Comparison of ENCODE assay signal across 8 cellular contexts in genomic region chr10:17199351-17199804, GRCh38. TPM values are rescaled to one million over a fixed set of nuclear protein-coding genes. Genes with fewer than 3 reads are reported as not detected.
DNase-seq lines count a peak whose midpoint lies in the region; ATAC-seq and TF ChIP-seq lines count a peak whose summit lies in the region.

No MANE protein-coding gene starts in this region.

- in situ Hi-C loops in astrocyte of the spinal cord (cut with HindIII; ENCODE audit: low sequenced_read_pairs) = no loop called here

- TF ChIP-seq POLR2A in HCT116 (IDR thresholded peaks at IDR 0.05; ENCODE audit: borderline replicate concordance, extremely low read depth, insufficient read depth, insufficient read length) = no peak

- no peaks in the 10 kb centered on the region for H4K20me1 ChIP-seq in HCT116 (ENCODE audit: insufficient read depth)

- H3K27me3 ChIP-seq in ACC112 (ENCODE audit: insufficient read depth, low read length) (no peaks in the 10 kb centered on the region), HCT116 (ENCODE audit: insufficient read depth, low read length) (no peaks in the 10 kb centered on the region)

- no peak overlapping the region for H3K9ac ChIP-seq in HCT116 (ENCODE audit: low read length)

- CTCF ChIA-PET in HCT116 (lab: Charles Lee) = no interaction called here

- no TSS peak for BruUV-seq in HCT116 (replicated peaks; lab: Mats Ljungman, UMichigan)

- POLR2A ChIA-PET in HCT116 (lab: Charles Lee) = no interaction called here

- H3K4me3 ChIP-seq in ACC112 (ENCODE audit: low read depth, low read length) = peak overlapping the region; percentile 79
- H3K4me3 ChIP-seq in HCT116 (replicated peaks in 1 of 2; ENCODE audit: low read depth in 1 of 2, low read length in 2 of 2) = no peak overlapping the region
- H3K4me3 ChIP-seq in astrocyte of the spinal cord (ENCODE audit: low read depth, low read length) = peak overlapping the region; percentile 60

- H3K27ac ChIP-seq in ACC112 (ENCODE audit: low read depth, low read length) = peak overlapping the region; percentile 96
- H3K27ac ChIP-seq in HCT116 (ENCODE audit: low read depth, low read length) = no peak overlapping the region

- no peak for TF ChIP-seq RAD21 in HCT116 (IDR thresholded peaks at IDR 0.05; ENCODE audit: low read depth)

- H3K36me3 ChIP-seq in ACC112 (ENCODE audit: insufficient read depth, low read length) (no peaks in the 10 kb centered on the region), HCT116 (ENCODE audit: control insufficient read depth in 1 of 2, insufficient read depth in 2 of 2, low read length in 2 of 2) (no peaks in the 10 kb centered on the region)

- RAD21 ChIA-PET in HCT116 (lab: Charles Lee; ENCODE audit: low non-redundant PET in 1 of 2, low total read pairs in 2 of 2, uncharacterized antibody in 2 of 2, unreplicated experiment in 2 of 2) = no interaction called here

- no peaks in the 10 kb centered on the region for H3K9me2 ChIP-seq in HCT116 (ENCODE audit: insufficient read depth)

- H3K9me3 ChIP-seq in HCT116 (ENCODE audit: control insufficient read depth in 1 of 2, insufficient read depth in 1 of 2, low read depth in 1 of 2, low read length in 2 of 2) = no peaks in the 10 kb centered on the region

- TF ChIP-seq CTCF in HCT116 (IDR thresholded peaks at IDR 0.05 in 2 of 3, conservative IDR thresholded peaks at IDR 0.05 in 1 of 3; ENCODE audit: borderline replicate concordance in 1 of 3, insufficient read depth in 1 of 3, low read depth in 2 of 3, low read length in 2 of 3) (no peak), astrocyte of the spinal cord (IDR thresholded peaks at IDR 0.05; ENCODE audit: low read depth, low read length) (no peak)

- peaks cover 18% of the 10 kb centered on the region for H3K79me2 ChIP-seq in ACC112 (ENCODE audit: control insufficient read depth, insufficient read depth, low read length, unreplicated experiment)
- H3K79me2 ChIP-seq in HCT116 (ENCODE audit: insufficient read depth, low read length) = peaks cover 3% of the 10 kb centered on the region; the same call in 1 of the 2 replicates

- H2AFZ ChIP-seq in ACC112 (ENCODE audit: low read length, unreplicated experiment) (peak overlapping the region; percentile 76), HCT116 (ENCODE audit: low read depth, low read length, poor library complexity, severe bottlenecking) (no peak overlapping the region)

- ATAC-seq in HCT116 (no peak), HG02870 (IDR thresholded peaks at IDR 0.05; ENCODE audit: unreplicated experiment) (no peak), HG03108 (IDR thresholded peaks at IDR 0.05; ENCODE audit: unreplicated experiment) (no peak)

- DNase-seq in HCT116 (ENCODE audit: low read depth, low spot score) (no peak), astrocyte of the spinal cord (ENCODE audit: low read depth, low spot score) (peak; percentile 70), medulla oblongata (ENCODE audit: extremely low spot score) (peak; percentile 20), T1000 (lab: John Stamatoyannopoulos, UW) (no peak)
- DNase-seq in activated CD8-positive, alpha-beta memory T cell treated with anti-CD3 and anti-CD28 coated beads for 24 hours = no peak

- intact Hi-C loops in HCT116 (cut with micrococcal nuclease) = no loop called here

- peak overlapping the region; percentile 84; the same call in 1 of the 2 replicates for H3K4me2 ChIP-seq in HCT116 (ENCODE audit: low read length)

- H3K4me1 ChIP-seq in ACC112 (ENCODE audit: control insufficient read depth, insufficient read depth, low read length, unreplicated experiment) (peaks cover 12% of the 10 kb centered on the region), HCT116 (ENCODE audit: control insufficient read depth in 1 of 2, insufficient read depth in 2 of 2, low read length in 2 of 2) (peaks cover 5 to 14% of the 10 kb centered on the region in 2 experiments)

TF ChIP-seq in HCT116, 20 proteins besides CTCF, POLR2A, EP300 and RAD21:
- no peak for TF ChIP-seq ELF1 (IDR thresholded peaks at IDR 0.05; ENCODE audit: borderline replicate concordance, low read depth)

RNA-seq across cellular contexts. Expression of gene TRDMT1, which starts 2.1 kb away (rescaled TPM):
- 8.6 TPM for total RNA-seq in HCT116 (2021; ENCODE audit: unreplicated experiment)
- polyA plus RNA-seq in HCT116 (2012) = 1.6 and 2.7 TPM in 2 replicates

RNA-seq across cellular contexts. Expression of gene VIM, which starts 28.7 kb away (rescaled TPM):
- total RNA-seq in HCT116 (2021; ENCODE audit: unreplicated experiment) = 7.2 TPM
- polyA plus RNA-seq in HCT116 (2012) = 0.90 and 1.8 TPM in 2 replicates

Comparison
In these comparisons a context has a peak if more than half of its experiments do, and no peak if none do; other contexts are left out.
1. H3K4me3 ChIP-seq: peak in ACC112 (single experiment) and astrocyte of the spinal cord (single experiment); none in HCT116 (0 of 2).
2. DNase-seq: peak in astrocyte of the spinal cord (single experiment) and medulla oblongata (single experiment); none in HCT116 (single experiment), activated CD8-positive, alpha-beta memory T cell treated with anti-CD3 and anti-CD28 coated beads for 24 hours (single experiment) and T1000 (single experiment).